ENCODE assay signal across 34 cellular contexts in genomic region chr3:40652072-40652471, GRCh38.
"Had no signal": no experiment of that assay in that cellular context is flagged by ENCODE, and none has a peak within 500 bp of the region (broad histone marks: within the 10 kb centered on the region; RNA-seq: fewer than 3 reads in every experiment).

No MANE protein-coding gene starts in this region.

- H3K4me3 ChIP-seq: ascending aorta had no signal

- DNase-seq: activated CD4-positive, alpha-beta memory T cell treated with anti-CD3 and anti-CD28 coated beads, Interleukin-2, amount 10 ng/mL, durations not matched to agents 7 days and 5 days; activated CD4-positive, alpha-beta T cell treated with anti-CD3 and anti-CD28 coated beads for 1 hour; activated CD4-positive, alpha-beta T cell treated with anti-CD3 and anti-CD28 coated beads for 36 hours; activated CD4-positive, alpha-beta T cell treated with anti-CD3 and anti-CD28 coated beads for 48 hours; activated CD4-positive, alpha-beta T cell treated with anti-CD3 and anti-CD28 coated beads, Interleukin-2, amount 10 ng/mL, durations not matched to agents 7 days and 5 days; activated CD4-positive, alpha-beta T cell treated with anti-CD3 and anti-CD28 coated beads, Interleukin-2, amount 50 U/mL, for 48 hours; activated CD4-positive, CD25-positive, alpha-beta regulatory T cell; activated CD8-positive, alpha-beta memory T cell treated with anti-CD3 and anti-CD28 coated beads for 24 hours; activated CD8-positive, alpha-beta memory T cell treated with anti-CD3 and anti-CD28 coated beads, Interleukin-2, amount 10 ng/mL, durations not matched to agents 7 days and 5 days; activated CD8-positive, alpha-beta memory T cell treated with anti-CD3 and anti-CD28 coated beads, Interleukin-2, amount 50 U/mL, for 48 hours; activated CD8-positive, alpha-beta T cell treated with anti-CD3 and anti-CD28 coated beads, Interleukin-2, amount 10 ng/mL, durations not matched to agents 7 days and 5 days; activated effector memory CD4-positive, alpha-beta T cell treated with Interleukin-2 at 50 U/mL for 16 hours; activated gamma-delta T cell; activated naive CD4-positive, alpha-beta T cell treated with anti-CD3 and anti-CD28 coated beads, Interleukin-2, amount 10 ng/mL, durations not matched to agents 7 days and 5 days; activated naive CD4-positive, alpha-beta T cell treated with Interleukin-2 at 50 U/mL for 16 hours; activated naive CD8-positive, alpha-beta T cell treated with anti-CD3 and anti-CD28 coated beads, Interleukin-2, amount 10 ng/mL, durations not matched to agents 7 days and 5 days; activated naive CD8-positive, alpha-beta T cell treated with anti-CD3 and anti-CD28 coated beads, Interleukin-2, amount 50 U/mL, for 24 hours; activated T-cell treated with anti-CD3 and anti-CD28 coated beads, Interleukin-2, amount 50 U/mL, for 24 hours; activated T-cell treated with anti-CD3 and anti-CD28 coated beads, Interleukin-2, amount 50 U/mL, for 48 hours; amygdala; anterior cingulate cortex; T-helper 1 cell; T-helper 2 cell; T-helper 9 cell had no signal

- H3K36me3 ChIP-seq: ascending aorta had no signal

- H3K4me1 Mint-ChIP-seq: activated CD4-positive, alpha-beta memory T cell treated with anti-CD3 and anti-CD28 coated beads, Interleukin-2, amount 10 ng/mL, durations not matched to agents 7 days and 5 days; activated CD4-positive, alpha-beta T cell treated with anti-CD3 and anti-CD28 coated beads for 36 hours; activated CD4-positive, alpha-beta T cell treated with anti-CD3 and anti-CD28 coated beads, Interleukin-2, amount 10 ng/mL, durations not matched to agents 7 days and 5 days; activated CD8-positive, alpha-beta memory T cell treated with anti-CD3 and anti-CD28 coated beads, Interleukin-2, amount 10 ng/mL, durations not matched to agents 7 days and 5 days; activated naive CD4-positive, alpha-beta T cell treated with anti-CD3 and anti-CD28 coated beads, Interleukin-2, amount 10 ng/mL, durations not matched to agents 7 days and 5 days; activated naive CD4-positive, alpha-beta T cell treated with anti-CD3 and anti-CD28 coated beads, Interleukin-2, amount 50 U/mL, for 24 hours; activated naive CD8-positive, alpha-beta T cell treated with anti-CD3 and anti-CD28 coated beads, Interleukin-2, amount 10 ng/mL, durations not matched to agents 7 days and 5 days; activated naive CD8-positive, alpha-beta T cell treated with anti-CD3 and anti-CD28 coated beads, Interleukin-2, amount 50 U/mL, for 24 hours had no signal

- FAIRE-seq: colon had no signal

- H3K9me3 Mint-ChIP-seq: activated CD4-positive, alpha-beta memory T cell treated with anti-CD3 and anti-CD28 coated beads, Interleukin-2, amount 10 ng/mL, durations not matched to agents 7 days and 5 days; activated CD4-positive, alpha-beta T cell treated with anti-CD3 and anti-CD28 coated beads, Interleukin-2, amount 10 ng/mL, durations not matched to agents 7 days and 5 days; activated naive CD4-positive, alpha-beta T cell treated with anti-CD3 and anti-CD28 coated beads, Interleukin-2, amount 10 ng/mL, durations not matched to agents 7 days and 5 days; activated naive CD4-positive, alpha-beta T cell treated with anti-CD3 and anti-CD28 coated beads, Interleukin-2, amount 50 U/mL, for 24 hours; activated naive CD8-positive, alpha-beta T cell treated with anti-CD3 and anti-CD28 coated beads, Interleukin-2, amount 50 U/mL, for 24 hours; activated T-cell treated with anti-CD3 and anti-CD28 coated beads, Interleukin-2, amount 50 U/mL, for 24 hours; activated T-helper 2 cell treated with anti-CD3 and anti-CD28 coated beads, Interferon-gamma antibody, Interleukin-2, Interleukin-4, amounts not matched to agents 10 μg/mL and 5 μg/mL and 100 μg/mL, durations not matched to agents 14 hours and 24 hours and 36 hours; T-helper 1 cell treated with Interleukin-12 subunit alpha and Interleukin-12 subunit beta and Interleukin-4 antibody, amounts not matched to agents 30 μg/mL and 1 μg/mL, for 36 hours; T-helper 2 cell treated with Interferon-gamma antibody and Interleukin-4, amounts not matched to agents 5 μg/mL and 100 μg/mL, for 36 hours had no signal

- H3K27me3 ChIP-seq: ascending aorta had no signal

- H3K27me3 Mint-ChIP-seq: activated CD4-positive, alpha-beta memory T cell treated with anti-CD3 and anti-CD28 coated beads, Interleukin-2, amount 10 ng/mL, durations not matched to agents 7 days and 5 days; activated naive CD8-positive, alpha-beta T cell treated with anti-CD3 and anti-CD28 coated beads, Interleukin-2, amount 50 U/mL, for 24 hours had no signal

- H3K9me3 ChIP-seq: ascending aorta had no signal

- H3K27ac Mint-ChIP-seq: activated CD4-positive, alpha-beta memory T cell treated with anti-CD3 and anti-CD28 coated beads, Interleukin-2, amount 10 ng/mL, durations not matched to agents 7 days and 5 days; activated CD4-positive, alpha-beta T cell treated with anti-CD3 and anti-CD28 coated beads for 36 hours; activated CD4-positive, alpha-beta T cell treated with anti-CD3 and anti-CD28 coated beads, Interleukin-2, amount 10 ng/mL, durations not matched to agents 7 days and 5 days; activated CD8-positive, alpha-beta memory T cell treated with anti-CD3 and anti-CD28 coated beads, Interleukin-2, amount 10 ng/mL, durations not matched to agents 7 days and 5 days; activated CD8-positive, alpha-beta T cell treated with anti-CD3 and anti-CD28 coated beads, Interleukin-2, amount 10 ng/mL, durations not matched to agents 7 days and 5 days; activated naive CD4-positive, alpha-beta T cell treated with anti-CD3 and anti-CD28 coated beads, Interleukin-2, amount 10 ng/mL, durations not matched to agents 7 days and 5 days; activated naive CD4-positive, alpha-beta T cell treated with anti-CD3 and anti-CD28 coated beads, Interleukin-2, amount 50 U/mL, for 24 hours; activated naive CD8-positive, alpha-beta T cell; activated naive CD8-positive, alpha-beta T cell treated with anti-CD3 and anti-CD28 coated beads, Interleukin-2, amount 10 ng/mL, durations not matched to agents 7 days and 5 days; activated naive CD8-positive, alpha-beta T cell treated with anti-CD3 and anti-CD28 coated beads, Interleukin-2, amount 50 U/mL, for 24 hours; activated T-cell treated with anti-CD3 and anti-CD28 coated beads, Interleukin-2, amount 50 U/mL, for 24 hours; activated T-helper 2 cell treated with anti-CD3 and anti-CD28 coated beads, Interferon-gamma antibody, Interleukin-2, Interleukin-4, amounts not matched to agents 10 μg/mL and 5 μg/mL and 100 μg/mL, durations not matched to agents 14 hours and 24 hours and 36 hours; T-helper 1 cell treated with Interleukin-12 subunit alpha and Interleukin-12 subunit beta and Interleukin-4 antibody, amounts not matched to agents 30 μg/mL and 1 μg/mL, for 36 hours; T-helper 2 cell treated with Interferon-gamma antibody and Interleukin-4, amounts not matched to agents 5 μg/mL and 100 μg/mL, for 36 hours had no signal

- H3K27ac ChIP-seq: ascending aorta, VCaP had no signal

- H3K4me3 Mint-ChIP-seq: activated CD4-positive, alpha-beta memory T cell treated with anti-CD3 and anti-CD28 coated beads, Interleukin-2, amount 10 ng/mL, durations not matched to agents 7 days and 5 days; activated CD4-positive, alpha-beta T cell treated with anti-CD3 and anti-CD28 coated beads for 36 hours; activated CD4-positive, alpha-beta T cell treated with anti-CD3 and anti-CD28 coated beads, Interleukin-2, amount 10 ng/mL, durations not matched to agents 7 days and 5 days; activated CD8-positive, alpha-beta memory T cell treated with anti-CD3 and anti-CD28 coated beads, Interleukin-2, amount 10 ng/mL, durations not matched to agents 7 days and 5 days; activated CD8-positive, alpha-beta T cell treated with anti-CD3 and anti-CD28 coated beads, Interleukin-2, amount 10 ng/mL, durations not matched to agents 7 days and 5 days; activated naive CD4-positive, alpha-beta T cell treated with anti-CD3 and anti-CD28 coated beads, Interleukin-2, amount 10 ng/mL, durations not matched to agents 7 days and 5 days; activated naive CD4-positive, alpha-beta T cell treated with anti-CD3 and anti-CD28 coated beads, Interleukin-2, amount 50 U/mL, for 24 hours; activated naive CD8-positive, alpha-beta T cell; activated naive CD8-positive, alpha-beta T cell treated with anti-CD3 and anti-CD28 coated beads, Interleukin-2, amount 10 ng/mL, durations not matched to agents 7 days and 5 days; activated naive CD8-positive, alpha-beta T cell treated with anti-CD3 and anti-CD28 coated beads, Interleukin-2, amount 50 U/mL, for 24 hours; activated T-cell treated with anti-CD3 and anti-CD28 coated beads, Interleukin-2, amount 50 U/mL, for 24 hours; brain; T-helper 1 cell treated with Interleukin-12 subunit alpha and Interleukin-12 subunit beta and Interleukin-4 antibody, amounts not matched to agents 30 μg/mL and 1 μg/mL, for 36 hours; T-helper 2 cell treated with Interferon-gamma antibody and Interleukin-4, amounts not matched to agents 5 μg/mL and 100 μg/mL, for 36 hours had no signal

- H3K4me1 ChIP-seq: ascending aorta had no signal

- ATAC-seq: activated CD4-positive, alpha-beta T cell treated with anti-CD3 and anti-CD28 coated beads for 36 hours; activated CD4-positive, CD25-positive, alpha-beta regulatory T cell treated with anti-CD3 and anti-CD28 coated beads, Interleukin-2, amount 50 U/mL, for 24 hours; activated CD8-positive, alpha-beta memory T cell treated with anti-CD3 and anti-CD28 coated beads, Interleukin-2, amount 10 ng/mL, durations not matched to agents 7 days and 5 days; activated CD8-positive, alpha-beta T cell treated with anti-CD3 and anti-CD28 coated beads, Interleukin-2, amount 10 ng/mL, durations not matched to agents 7 days and 5 days; activated naive CD8-positive, alpha-beta T cell treated with anti-CD3 and anti-CD28 coated beads, Interleukin-2, amount 50 U/mL, for 24 hours had no signal

- H3K36me3 Mint-ChIP-seq: activated CD8-positive, alpha-beta memory T cell treated with anti-CD3 and anti-CD28 coated beads, Interleukin-2, amount 10 ng/mL, durations not matched to agents 7 days and 5 days; activated naive CD4-positive, alpha-beta T cell treated with anti-CD3 and anti-CD28 coated beads, Interleukin-2, amount 10 ng/mL, durations not matched to agents 7 days and 5 days; activated naive CD4-positive, alpha-beta T cell treated with anti-CD3 and anti-CD28 coated beads, Interleukin-2, amount 50 U/mL, for 24 hours; activated naive CD8-positive, alpha-beta T cell; activated naive CD8-positive, alpha-beta T cell treated with anti-CD3 and anti-CD28 coated beads, Interleukin-2, amount 10 ng/mL, durations not matched to agents 7 days and 5 days; brain had no signal
